Comparison of ENCODE assay signal across 29 cellular contexts in the genomic region with DNA sequence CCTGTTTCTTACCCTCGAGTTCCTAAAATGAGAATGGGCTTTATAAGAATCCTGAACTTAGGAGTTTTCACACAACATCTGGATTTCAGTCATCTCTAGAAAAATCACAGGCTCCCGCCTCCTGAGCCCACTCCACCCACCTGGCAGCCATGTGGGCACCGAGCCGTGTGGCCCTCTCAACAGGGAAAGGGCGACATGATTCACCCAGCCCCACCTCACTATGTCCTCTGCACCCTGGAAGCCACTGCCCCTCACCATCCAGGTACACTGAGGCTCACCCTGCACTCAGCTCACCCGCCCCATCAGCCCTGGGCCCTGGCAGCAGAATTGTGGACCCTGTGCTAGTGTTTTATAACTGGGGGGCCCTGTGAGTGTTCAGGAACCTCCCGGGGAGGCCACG.
"Had no signal": no experiment of that assay in that cellular context is flagged by ENCODE, and none has a peak within 500 bp of the region (broad histone marks: within the 10 kb centered on the region; RNA-seq: fewer than 3 reads in every experiment).

No MANE protein-coding gene starts in this region.

- ATAC-seq: activated naive CD8-positive, alpha-beta T cell treated with anti-CD3 and anti-CD28 coated beads, Interleukin-2, amount 50 U/mL, for 24 hours; activated T-cell treated with anti-CD3 and anti-CD28 coated beads, Interleukin-2, amount 50 U/mL, for 72 hours; esophagus mucosa; gastrocnemius medialis; WTC11 had no signal

- H3K4me1 ChIP-seq: adrenal gland, breast epithelium, gastrocnemius medialis had no signal

- H3K27me3 ChIP-seq: adrenal gland, breast epithelium had no signal

- DNase-seq: activated CD4-positive, alpha-beta memory T cell treated with anti-CD3 and anti-CD28 coated beads, Interleukin-2, amount 10 ng/mL, durations not matched to agents 7 days and 5 days; activated CD4-positive, alpha-beta T cell treated with anti-CD3 and anti-CD28 coated beads for 1 hour; activated CD4-positive, alpha-beta T cell treated with anti-CD3 and anti-CD28 coated beads for 4 hours; activated CD4-positive, alpha-beta T cell treated with anti-CD3 and anti-CD28 coated beads, Interleukin-2, amount 10 ng/mL, durations not matched to agents 7 days and 5 days; activated CD4-positive, alpha-beta T cell treated with anti-CD3 and anti-CD28 coated beads, Interleukin-2, amount 50 U/mL, for 4 hours; activated CD8-positive, alpha-beta memory T cell treated with anti-CD3 and anti-CD28 coated beads, Interleukin-2, amount 50 U/mL, for 48 hours; activated naive CD4-positive, alpha-beta T cell treated with anti-CD3 and anti-CD28 coated beads for 36 hours; activated naive CD8-positive, alpha-beta T cell treated with anti-CD3 and anti-CD28 coated beads for 36 hours; activated naive CD8-positive, alpha-beta T cell treated with anti-CD3 and anti-CD28 coated beads, Interleukin-2, amount 50 U/mL, for 24 hours; activated T-cell treated with anti-CD3 and anti-CD28 coated beads for 4 hours; activated T-cell treated with anti-CD3 and anti-CD28 coated beads, Interleukin-2, amount 50 U/mL, for 24 hours; activated T-cell treated with anti-CD3 and anti-CD28 coated beads, Interleukin-2, amount 50 U/mL, for 72 hours; adrenal gland; amygdala; aorta; central memory CD4-positive, alpha-beta T cell; cerebellar nuclear complex; dorsolateral prefrontal cortex; effector memory CD4-positive, alpha-beta T cell; endodermal cell; foreskin fibroblast; gastrocnemius medialis; glutamatergic neuron; T-helper 2 cell had no signal

- H3K36me3 ChIP-seq: adrenal gland, breast epithelium, cardiac muscle cell, gastrocnemius medialis had no signal

- H3K4me3 ChIP-seq: adrenal gland, breast epithelium, cardiac muscle cell, coronary artery, dorsolateral prefrontal cortex, gastrocnemius medialis had no signal

- H3K27ac ChIP-seq: adrenal gland, breast epithelium, cardiac muscle cell, coronary artery, dorsolateral prefrontal cortex, gastrocnemius medialis had no signal

- H3K9me3 ChIP-seq: adrenal gland, breast epithelium, gastrocnemius medialis had no signal
